In the genomic region with DNA sequence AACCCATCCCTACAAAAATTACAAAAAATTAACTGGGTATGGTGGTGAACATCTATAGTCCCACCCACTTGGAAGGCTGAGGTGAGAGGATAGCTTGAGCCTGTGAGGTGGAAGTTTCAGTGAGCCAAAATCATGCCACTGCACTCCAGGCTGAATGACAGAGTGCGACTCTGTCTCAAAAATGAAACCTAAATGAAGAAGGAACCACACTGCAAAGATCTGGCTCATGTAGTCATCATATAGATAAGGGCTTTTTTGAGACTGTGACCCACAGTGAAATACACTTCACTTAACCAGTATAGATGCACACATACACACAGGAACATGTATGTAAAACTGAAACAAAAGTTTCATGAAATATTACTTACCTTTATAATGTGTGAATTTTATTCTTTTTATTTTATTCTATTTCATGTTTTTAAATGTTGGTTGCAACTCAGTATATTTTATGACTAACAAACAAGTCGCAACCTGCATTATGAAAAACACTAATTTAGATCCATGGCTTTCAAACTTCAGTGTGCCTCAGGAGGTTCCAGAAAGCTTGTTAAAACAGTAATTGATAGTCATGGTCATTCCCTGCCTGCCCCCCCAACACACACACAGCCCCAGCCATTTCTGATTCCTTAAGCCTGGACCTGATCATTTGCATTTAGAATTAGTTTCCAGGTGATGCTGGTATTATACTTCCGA, we compare ENCODE assay signal across 30 cellular contexts.
"Had no signal": no experiment of that assay in that cellular context is flagged by ENCODE, and none has a peak within 500 bp of the region (broad histone marks: within the 10 kb centered on the region; RNA-seq: fewer than 3 reads in every experiment).

No MANE protein-coding gene starts in this region.

- H3K4me3 ChIP-seq: adrenal gland, body of pancreas, cardiac muscle cell, colonic mucosa, dorsolateral prefrontal cortex, esophagus squamous epithelium had no signal

- ATAC-seq: activated CD4-positive, CD25-positive, alpha-beta regulatory T cell treated with anti-CD3 and anti-CD28 coated beads, Interleukin-2, amount 50 U/mL, for 24 hours; activated CD8-positive, alpha-beta T cell treated with anti-CD3 and anti-CD28 coated beads for 36 hours; activated naive CD8-positive, alpha-beta T cell treated with anti-CD3 and anti-CD28 coated beads, Interleukin-2, amount 50 U/mL, for 24 hours; activated T-cell treated with anti-CD3 and anti-CD28 coated beads, Interleukin-2, amount 50 U/mL, for 4 hours; activated T-helper 17 cell treated with anti-CD3 and anti-CD28 coated beads, Interleukin-2, amount 50 U/mL, for 72 hours; body of pancreas; T-helper 17 cell had no signal

- H3K27me3 ChIP-seq: adrenal gland, body of pancreas, cardiac muscle cell, colonic mucosa, dorsolateral prefrontal cortex, esophagus squamous epithelium had no signal

- DNase-seq: activated B cell treated with CpG ODN at 0.5 μM for 24 hours; activated CD4-positive, alpha-beta T cell treated with anti-CD3 and anti-CD28 coated beads for 48 hours; activated CD4-positive, alpha-beta T cell treated with anti-CD3 and anti-CD28 coated beads, Interleukin-2, amount 50 U/mL, for 1 hour; activated CD4-positive, alpha-beta T cell treated with anti-CD3 and anti-CD28 coated beads, Interleukin-2, amount 50 U/mL, for 48 hours; activated CD8-positive, alpha-beta memory T cell treated with anti-CD3 and anti-CD28 coated beads for 24 hours; activated CD8-positive, alpha-beta T cell treated with anti-CD3 and anti-CD28 coated beads for 36 hours; activated effector memory CD4-positive, alpha-beta T cell treated with Interleukin-2 at 50 U/mL for 16 hours; activated naive CD4-positive, alpha-beta T cell treated with anti-CD3 and anti-CD28 coated beads for 36 hours; activated naive CD8-positive, alpha-beta T cell treated with anti-CD3 and anti-CD28 coated beads for 36 hours; activated naive CD8-positive, alpha-beta T cell treated with anti-CD3 and anti-CD28 coated beads, Interleukin-2, amount 50 U/mL, for 24 hours; activated T-cell treated with anti-CD3 and anti-CD28 coated beads, Interleukin-2, amount 50 U/mL, for 4 hours; adrenal gland; amygdala; aorta; body of pancreas; central memory CD4-positive, alpha-beta T cell; cerebellar nuclear complex; colonic mucosa; dorsolateral prefrontal cortex; effector memory CD4-positive, alpha-beta T cell; endodermal cell; esophagus squamous epithelium; head of caudate nucleus; hippocampal formation; T-helper 17 cell; T1000; WERI-Rb-1 had no signal

- H3K36me3 ChIP-seq: adrenal gland, cardiac muscle cell, colonic mucosa, WERI-Rb-1 had no signal

- H3K27ac ChIP-seq: adrenal gland, body of pancreas, cardiac muscle cell, colonic mucosa, dorsolateral prefrontal cortex, esophagus squamous epithelium, WERI-Rb-1 had no signal

- H3K9me3 ChIP-seq: adrenal gland, body of pancreas, colonic mucosa, esophagus squamous epithelium had no signal

- H3K4me1 ChIP-seq: body of pancreas, colonic mucosa, esophagus squamous epithelium had no signal
